In genomic region chr1:27427836-27428315, GRCh38 we compare ENCODE assay signal across 11 cellular contexts. TPM values are rescaled to one million over a fixed set of nuclear protein-coding genes. Genes with fewer than 3 reads are reported as not detected.
A peak's percentile ranks its signal among the peaks of the same experiment; 100 is the strongest.
DNase-seq lines count a peak whose midpoint lies in the region; ATAC-seq and TF ChIP-seq lines count a peak whose summit lies in the region.
"Had no signal": no experiment of that assay in that cellular context is flagged by ENCODE, and none has a peak within 500 bp of the region (broad histone marks: within the 10 kb centered on the region; RNA-seq: fewer than 3 reads in every experiment).

No MANE protein-coding gene starts in this region.

- H3K36me3 ChIP-seq in testis (ENCODE audit: low read depth, missing control alignments): no peaks in the 10 kb centered on the region

- no peaks in the 10 kb centered on the region for H3K9me3 Mint-ChIP-seq in activated CD4-positive, alpha-beta T cell treated with anti-CD3 and anti-CD28 coated beads, Interleukin-2, amount 10 ng/mL, durations not matched to agents 24 days and 14 days
- no peaks in the 10 kb centered on the region for H3K9me3 Mint-ChIP-seq in mesothelial cell of epicardium

- H3K4me1 ChIP-seq in testis: peaks cover 56% of the 10 kb centered on the region

- no peaks in the 10 kb centered on the region for H3K27me3 Mint-ChIP-seq in activated CD4-positive, alpha-beta T cell treated with anti-CD3 and anti-CD28 coated beads, Interleukin-2, amount 10 ng/mL, durations not matched to agents 24 days and 14 days
- no peaks in the 10 kb centered on the region for H3K27me3 Mint-ChIP-seq in mesothelial cell of epicardium (ENCODE audit: low read depth)

- DNase-seq in activated CD4-positive, alpha-beta T cell treated with anti-CD3 and anti-CD28 coated beads, Interleukin-2, amount 10 ng/mL, durations not matched to agents 24 days and 14 days: no peak
- DNase-seq in activated CD4-positive, alpha-beta T cell treated with anti-CD3 and anti-CD28 coated beads for 4 hours: no peak
- DNase-seq in caudate nucleus (lab: John Stamatoyannopoulos, UW): no peak
- no peak for DNase-seq in mesothelial cell of epicardium (ENCODE audit: low spot score in 2 of 2, unreplicated experiment in 2 of 2)
- no peak for DNase-seq in testis
- DNase-seq in hippocampal formation (lab: John Stamatoyannopoulos, UW): no peak

- TF ChIP-seq CTCF in mesothelial cell of epicardium (IDR thresholded peaks at IDR 0.05; ENCODE audit: unreplicated experiment): no peak
- TF ChIP-seq CTCF in testis (IDR thresholded peaks at IDR 0.05): no peak

- ATAC-seq in GM18907 (IDR thresholded peaks at IDR 0.05; ENCODE audit: unreplicated experiment) (no peak), HG03135 (IDR thresholded peaks at IDR 0.05; ENCODE audit: unreplicated experiment) (no peak)
- ATAC-seq: A549 had no signal

- H3K4me1 Mint-ChIP-seq in activated CD4-positive, alpha-beta T cell treated with anti-CD3 and anti-CD28 coated beads, Interleukin-2, amount 10 ng/mL, durations not matched to agents 24 days and 14 days: peaks cover 53% of the 10 kb centered on the region
- H3K4me1 Mint-ChIP-seq in mesothelial cell of epicardium: peaks cover 28% of the 10 kb centered on the region

- no peak overlapping the region for H3K4me3 ChIP-seq in testis
- H3K4me3 ChIP-seq: A549 had no signal

- intact Hi-C loops in activated CD4-positive, alpha-beta T cell treated with anti-CD3 and anti-CD28 coated beads, Interleukin-2, amount 10 ng/mL, durations not matched to agents 24 days and 14 days (cut with micrococcal nuclease): no loop called here
- intact Hi-C loops in testis (cut with DNase I; ENCODE audit: low total_unique reads): no loop called here

- H3K27ac ChIP-seq in caudate nucleus (ENCODE audit: low read depth, low read length) (peak overlapping the region; percentile 90), testis (peak overlapping the region; percentile 77 to 80)
- H3K27ac ChIP-seq: A549 had no signal

- H3K36me3 Mint-ChIP-seq in activated CD4-positive, alpha-beta T cell treated with anti-CD3 and anti-CD28 coated beads, Interleukin-2, amount 10 ng/mL, durations not matched to agents 24 days and 14 days (ENCODE audit: low read depth): peaks cover 24% of the 10 kb centered on the region
- peaks cover 7% of the 10 kb centered on the region for H3K36me3 Mint-ChIP-seq in mesothelial cell of epicardium

- H3K27me3 ChIP-seq in testis: no peaks in the 10 kb centered on the region

- WGBS in testis, 2 donors: 48 to 51% methylated on average over 2 of the region's 2 CpGs

- H3K9me3 ChIP-seq in testis: no peaks in the 10 kb centered on the region
- H3K9me3 ChIP-seq: A549 had no signal

- TF ChIP-seq POLR2A in testis (IDR thresholded peaks at IDR 0.05): no peak

- peak overlapping the region; percentile 83 for H3K27ac Mint-ChIP-seq in activated CD4-positive, alpha-beta T cell treated with anti-CD3 and anti-CD28 coated beads, Interleukin-2, amount 10 ng/mL, durations not matched to agents 24 days and 14 days
- peak overlapping the region; percentile 90 for H3K27ac Mint-ChIP-seq in mesothelial cell of epicardium

- peak overlapping the region; percentile 85 for H3K4me3 Mint-ChIP-seq in activated CD4-positive, alpha-beta T cell treated with anti-CD3 and anti-CD28 coated beads, Interleukin-2, amount 10 ng/mL, durations not matched to agents 24 days and 14 days
- no peak overlapping the region for H3K4me3 Mint-ChIP-seq in mesothelial cell of epicardium

RNA-seq across cellular contexts. Expression of gene GPR3, which starts 35.5 kb away (rescaled TPM):
- 3.3 TPM in 2 replicates for total RNA-seq in activated CD4-positive, alpha-beta T cell treated with anti-CD3 and anti-CD28 coated beads, Interleukin-2, amount 10 ng/mL, durations not matched to agents 24 days and 14 days
- total RNA-seq in mesothelial cell of epicardium (1.7 to 2.3 TPM (median 1.7 TPM) in 3 replicates), testis (under 1 TPM; 0.12 to 0.47 TPM)
- 0.20 TPM for polyA plus RNA-seq in testis (ENCODE audit: insufficient read depth, low read depth, low replicate concordance)

RNA-seq across cellular contexts. Expression of gene CD164L2, which starts 44.7 kb away (rescaled TPM):
- total RNA-seq in activated CD4-positive, alpha-beta T cell treated with anti-CD3 and anti-CD28 coated beads, Interleukin-2, amount 10 ng/mL, durations not matched to agents 24 days and 14 days: not detected in 2 replicates
- total RNA-seq in mesothelial cell of epicardium (0.45 to 1.3 TPM (median 0.61 TPM) in 3 replicates), testis (1 to 10 TPM in 1 of 2 donors, under 1 TPM in 1; 0.24 to 1.5 TPM)
- polyA plus RNA-seq in testis (ENCODE audit: insufficient read depth, low read depth, low replicate concordance): 0.76 TPM
- total RNA-seq: LHCN-M2, renal cortical epithelial cell had no signal
- polyA plus RNA-seq: A549 had no signal

RNA-seq across cellular contexts. Expression of gene FCN3, which starts 53.3 kb away (rescaled TPM):
- not detected in 2 replicates for total RNA-seq in activated CD4-positive, alpha-beta T cell treated with anti-CD3 and anti-CD28 coated beads, Interleukin-2, amount 10 ng/mL, durations not matched to agents 24 days and 14 days
- total RNA-seq in mesothelial cell of epicardium (0.22 to 0.24 TPM in 2 of 3 replicates, not detected in the other), testis (1 to 10 TPM; 3.6 to 6.9 TPM)
- 0.54 TPM for polyA plus RNA-seq in testis (ENCODE audit: insufficient read depth, low read depth, low replicate concordance)
- total RNA-seq: LHCN-M2, renal cortical epithelial cell had no signal
- polyA plus RNA-seq: A549 had no signal
